Comparison of ENCODE assay signal across 9 cellular contexts in genomic region chr5:28766565-28767158, GRCh38.
DNase-seq lines count a peak whose midpoint lies in the region; TF ChIP-seq lines count a peak whose summit lies in the region.
"Had no signal": no experiment of that assay in that cellular context is flagged by ENCODE, and none has a peak within 500 bp of the region (broad histone marks: within the 10 kb centered on the region; RNA-seq: fewer than 3 reads in every experiment).

No MANE protein-coding gene starts in this region.

- no peaks in the 10 kb centered on the region for H3K9me3 Mint-ChIP-seq in endothelial cell (ENCODE audit: unreplicated experiment)

- DNase-seq in BE2C (peak; percentile 61), OCI-M2 (lab: John Stamatoyannopoulos, UW; ENCODE audit: unreplicated experiment) (peak; percentile 10), endothelial cell (ENCODE audit: low spot score) (peak; percentile 25), smooth muscle cell of the brain vasculature (ENCODE audit: low read depth, low spot score) (peak; percentile 50), T-helper 1 cell (no peak), mucosa of gallbladder (ENCODE audit: low spot score) (no peak), Peyer's patch (no peak)

- no peak overlapping the region for H3K27ac ChIP-seq in Peyer's patch

- no peak overlapping the region for H3K4me3 Mint-ChIP-seq in endothelial cell (ENCODE audit: unreplicated experiment)
- H3K4me3 Mint-ChIP-seq: activated naive CD8-positive, alpha-beta T cell had no signal

- no peaks in the 10 kb centered on the region for H3K36me3 Mint-ChIP-seq in endothelial cell (ENCODE audit: low read depth, unreplicated experiment)
- H3K36me3 Mint-ChIP-seq: activated naive CD8-positive, alpha-beta T cell had no signal

- H3K27me3 ChIP-seq in BE2C, result no peaks in the 10 kb centered on the region
- no peaks in the 10 kb centered on the region for H3K27me3 ChIP-seq in Peyer's patch

- no peaks in the 10 kb centered on the region for H3K9me3 ChIP-seq in BE2C
- no peaks in the 10 kb centered on the region for H3K9me3 ChIP-seq in Peyer's patch

- no peak overlapping the region for H3K27ac Mint-ChIP-seq in endothelial cell (ENCODE audit: unreplicated experiment)
- H3K27ac Mint-ChIP-seq: activated naive CD8-positive, alpha-beta T cell had no signal

- TF ChIP-seq POLR2A in Peyer's patch (IDR thresholded peaks at IDR 0.05), result no peak

- H3K4me1 Mint-ChIP-seq in endothelial cell (ENCODE audit: unreplicated experiment), result no peaks in the 10 kb centered on the region

- no peaks in the 10 kb centered on the region for H3K36me3 ChIP-seq in BE2C
- no peaks in the 10 kb centered on the region for H3K36me3 ChIP-seq in Peyer's patch

- H3K4me1 ChIP-seq in BE2C, result peaks cover 5% of the 10 kb centered on the region
- no peaks in the 10 kb centered on the region for H3K4me1 ChIP-seq in Peyer's patch

- H3K27me3 Mint-ChIP-seq in endothelial cell (ENCODE audit: unreplicated experiment), result no peaks in the 10 kb centered on the region
- H3K27me3 Mint-ChIP-seq: activated naive CD8-positive, alpha-beta T cell had no signal

- TF ChIP-seq CTCF in BE2C (IDR thresholded peaks at IDR 0.05; ENCODE audit: low read depth, low read length), result peak; percentile 55
- peak; percentile 57 for TF ChIP-seq CTCF in LNCAP (IDR thresholded peaks at IDR 0.05)
- TF ChIP-seq CTCF in endothelial cell (IDR thresholded peaks at IDR 0.05; ENCODE audit: unreplicated experiment), result peak; percentile 62
- TF ChIP-seq CTCF in Peyer's patch (IDR thresholded peaks at IDR 0.05), result no peak

- no peak overlapping the region for H3K4me3 ChIP-seq in BE2C (ENCODE audit: low read depth, low read length)
- H3K4me3 ChIP-seq in Peyer's patch, result no peak overlapping the region

Comparison
In these comparisons a context has a peak if more than half of its experiments do, and no peak if none do; other contexts are left out.
1. DNase-seq: peak in BE2C (single experiment), OCI-M2 (single experiment), endothelial cell (single experiment) and smooth muscle cell of the brain vasculature (single experiment); none in T-helper 1 cell (0 of 5), mucosa of gallbladder (single experiment) and Peyer's patch (0 of 3).
2. CTCF ChIP-seq: peak in BE2C (single experiment), LNCAP (single experiment) and endothelial cell (single experiment); none in Peyer's patch (0 of 6).